Comparison of ENCODE assay signal across 8 cellular contexts in the genomic region with DNA sequence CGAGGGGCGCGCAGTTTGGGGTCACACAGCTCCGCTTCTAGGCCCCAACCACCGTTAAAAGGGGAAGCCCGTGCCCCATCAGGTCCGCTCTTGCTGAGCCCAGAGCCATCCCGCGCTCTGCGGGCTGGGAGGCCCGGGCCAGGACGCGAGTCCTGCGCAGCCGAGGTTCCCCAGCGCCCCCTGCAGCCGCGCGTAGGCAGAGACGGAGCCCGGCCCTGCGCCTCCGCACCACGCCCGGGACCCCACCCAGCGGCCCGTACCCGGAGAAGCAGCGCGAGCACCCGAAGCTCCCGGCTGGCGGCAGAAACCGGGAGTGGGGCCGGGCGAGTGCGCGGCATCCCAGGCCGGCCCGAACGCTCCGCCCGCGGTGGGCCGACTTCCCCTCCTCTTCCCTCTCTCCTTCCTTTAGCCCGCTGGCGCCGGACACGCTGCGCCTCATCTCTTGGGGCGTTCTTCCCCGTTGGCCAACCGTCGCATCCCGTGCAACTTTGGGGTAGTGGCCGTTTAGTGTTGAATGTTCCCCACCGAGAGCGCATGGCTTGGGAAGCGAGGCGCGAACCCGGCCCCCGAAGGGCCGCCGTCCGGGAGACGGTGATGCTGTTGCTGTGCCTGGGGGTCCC. TPM values are rescaled to one million over a fixed set of nuclear protein-coding genes. Genes with fewer than 3 reads are reported as not detected.
DNase-seq lines count a peak whose midpoint lies in the region; ATAC-seq and TF ChIP-seq lines count a peak whose summit lies in the region.

Gene ITGA4, plus strand, starts transcription at position 266 of the 620 bp plus-strand sequence. Its CDS starts 269 bp downstream, at position 535.

- H3K4me2 ChIP-seq in KMS-11 = peak within 1 kb of the TSS; percentile 90

- peak within 1 kb of the TSS; percentile 81 for H3K27ac ChIP-seq in KMS-11

- no peaks in the 10 kb centered on the region for H4K20me1 ChIP-seq in KMS-11 (ENCODE audit: insufficient read depth)

- peak within 1 kb of the TSS; percentile 85 for H3K9ac ChIP-seq in KMS-11

- DNase-seq in GF-D8 (lab: John Stamatoyannopoulos, UW) (peak; percentile 54), UCSD-AML1 (lab: John Stamatoyannopoulos, UW; ENCODE audit: unreplicated experiment) (peak; percentile 90), brain pericyte (ENCODE audit: low read depth, low spot score) (peak; percentile 49), islet precursor cell (peak; percentile 82), HT-29 (ENCODE audit: low spot score) (no peak)
- peak; percentile 59 to 78 (median 72) for DNase-seq in stimulated activated CD4-positive, alpha-beta T cell treated with anti-CD3 and anti-CD28 coated beads, Interleukin-1b, Interleukin-23, amount 100 ng/mL, for 24 hours (ENCODE audit: low read depth in 4 of 4, low spot score in 1 of 4)

- no peaks in the 10 kb centered on the region for H3K27me3 ChIP-seq in KMS-11 (ENCODE audit: insufficient read depth, low read depth)

- H3K36me3 ChIP-seq in KMS-11 (ENCODE audit: insufficient read depth) = no peaks in the 10 kb centered on the region

- H3K4me1 ChIP-seq in KMS-11 (ENCODE audit: low read depth, poor library complexity, severe bottlenecking) = peaks cover 48% of the 10 kb centered on the region

- peaks cover 21% of the 10 kb centered on the region; the same call in 1 of the 2 replicates for H3K79me2 ChIP-seq in KMS-11 (ENCODE audit: insufficient read depth, low read depth)

- TF ChIP-seq CTCF in KMS-11 (conservative IDR thresholded peaks at IDR 0.05; ENCODE audit: low read depth, low read length) = peak; percentile 71

- ATAC-seq in GM21786 (IDR thresholded peaks at IDR 0.05; ENCODE audit: unreplicated experiment) = peak; percentile 67

- H2AFZ ChIP-seq in KMS-11 (ENCODE audit: low read depth) = peak within 1 kb of the TSS; percentile 98

- H3K4me3 ChIP-seq in KMS-11 (IDR thresholded peaks at IDR 0.05; ENCODE audit: insufficient read depth, low read depth, low read length) = peak within 1 kb of the TSS; percentile 89

RNA-seq across cellular contexts. Expression of gene ITGA4, which starts in this region (rescaled TPM):
- total RNA-seq in HT-29 (2014; rRNA removed; shearing (Covaris generic)) = not detected in 2 replicates
